Comparison of ENCODE assay signal across 8 cellular contexts in genomic region chr18:75070625-75071483, GRCh38.
DNase-seq lines count a peak whose midpoint lies in the region; ATAC-seq and TF ChIP-seq lines count a peak whose summit lies in the region.

No MANE protein-coding gene starts in this region.

- peak overlapping the region in 4 of 5 donors; percentile 19 to 54 (median 48) for H3K4me3 ChIP-seq in subcutaneous abdominal adipose tissue (ENCODE audit: low read depth in 1 of 5, low read length in 5 of 5)

- peak; percentile 88 for ATAC-seq in GM18868 (IDR thresholded peaks at IDR 0.05; ENCODE audit: unreplicated experiment)
- peak; percentile 78 for ATAC-seq in HG03103 (IDR thresholded peaks at IDR 0.05; ENCODE audit: low read depth, unreplicated experiment)

- peak overlapping the region; percentile 79 for H3K27ac ChIP-seq in subcutaneous abdominal adipose tissue (ENCODE audit: low read depth, low read length)

- H3K27me3 Mint-ChIP-seq in neural crest cell (ENCODE audit: low read depth) = no peaks in the 10 kb centered on the region

- H3K4me3 Mint-ChIP-seq in neural crest cell = no peak overlapping the region

- peak overlapping the region in 2 of 5 donors; percentile 48 to 51 for H3K9ac ChIP-seq in subcutaneous abdominal adipose tissue (ENCODE audit: low read length in 5 of 5)

- peak overlapping the region; percentile 58 for H3K27ac Mint-ChIP-seq in neural crest cell (ENCODE audit: unreplicated experiment)

- peak; percentile 27 for DNase-seq in 8988T
- peak; percentile 56 for DNase-seq in NCI-H774 (lab: John Stamatoyannopoulos, UW)
- DNase-seq in activated CD8-positive, alpha-beta memory T cell treated with anti-CD3 and anti-CD28 coated beads for 1 hour (ENCODE audit: extremely low read depth in 1 of 2, low read depth in 1 of 2) = peak; percentile 45 to 49
- DNase-seq in epidermal melanocyte (ENCODE audit: insufficient read length, low spot score) = peak; percentile 38
- no peak for DNase-seq in neural crest cell (ENCODE audit: low read depth, low spot score)

- no peak for TF ChIP-seq CTCF in neural crest cell (conservative IDR thresholded peaks at IDR 0.05)

- peaks cover 6% of the 10 kb centered on the region for H3K4me1 Mint-ChIP-seq in neural crest cell

- peaks cover 0 to 14% (median 0%) of the 10 kb centered on the region in 5 donors for H3K9me3 ChIP-seq in subcutaneous abdominal adipose tissue (ENCODE audit: control insufficient read depth in 5 of 5, low read length in 5 of 5)

- H3K27me3 ChIP-seq in subcutaneous abdominal adipose tissue (ENCODE audit: control insufficient read depth in 5 of 5, insufficient read depth in 4 of 5, low read length in 5 of 5) = no peaks in the 10 kb centered on the region

- no peaks in the 10 kb centered on the region for H3K9me3 Mint-ChIP-seq in neural crest cell

- H3K36me3 Mint-ChIP-seq in neural crest cell (ENCODE audit: low read depth) = peaks cover 3% of the 10 kb centered on the region

- peaks cover 0 to 28% (median 4%) of the 10 kb centered on the region in 5 donors for H3K4me1 ChIP-seq in subcutaneous abdominal adipose tissue (ENCODE audit: control insufficient read depth in 5 of 5, insufficient read depth in 5 of 5, low read length in 5 of 5)

- peaks cover 0 to under 1% (median 0%) of the 10 kb centered on the region in 5 donors for H3K36me3 ChIP-seq in subcutaneous abdominal adipose tissue (ENCODE audit: control insufficient read depth in 5 of 5, insufficient read depth in 5 of 5, low read length in 5 of 5)
